1 cellular context compared by ENCODE assay signal in genomic region chr5:34545164-34545563, GRCh38.
TF ChIP-seq lines count a peak whose summit lies in the region.

No MANE protein-coding gene starts in this region.

TF ChIP-seq in WTC11, 78 proteins besides CTCF, POLR2A, EP300 and RAD21 (continued from another document):
- TF ChIP-seq RELA (CRISPR knock-in tag; IDR thresholded peaks at IDR 0.05; ENCODE audit: borderline replicate concordance), result no peak
- no peak for TF ChIP-seq MYBL2 (CRISPR knock-in tag; IDR thresholded peaks at IDR 0.05)
- TF ChIP-seq ARID4B (CRISPR knock-in tag; IDR thresholded peaks at IDR 0.05; ENCODE audit: borderline replicate concordance), result no peak
- TF ChIP-seq TEAD4 (CRISPR knock-in tag; IDR thresholded peaks at IDR 0.05), result no peak
- no peak for TF ChIP-seq MLX (CRISPR knock-in tag; IDR thresholded peaks at IDR 0.05)
- TF ChIP-seq ATF3 (CRISPR knock-in tag; conservative IDR thresholded peaks at IDR 0.05), result no peak
- TF ChIP-seq FOXP4 (CRISPR knock-in tag; IDR thresholded peaks at IDR 0.05), result no peak
